15 cellular contexts compared by ENCODE assay signal in the genomic region with DNA sequence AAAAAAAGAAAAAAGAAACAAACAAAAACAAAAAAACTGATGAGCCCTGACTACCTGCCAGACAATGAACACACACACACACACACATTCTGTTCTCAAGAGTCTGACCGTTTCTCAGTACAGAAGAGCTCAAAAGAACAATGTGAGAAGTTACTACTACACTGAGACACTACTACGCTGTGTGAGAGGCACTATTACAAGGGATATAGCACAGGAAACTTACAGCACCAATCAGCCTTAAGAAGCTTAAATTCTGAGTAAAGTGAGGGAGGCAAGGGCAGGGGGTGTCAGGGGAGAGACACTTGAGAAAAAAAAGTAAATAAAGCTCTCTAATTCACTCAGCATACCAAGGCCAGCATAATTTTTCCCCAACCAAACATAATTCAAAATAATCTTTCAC.
"Had no signal": no experiment of that assay in that cellular context is flagged by ENCODE, and none has a peak within 500 bp of the region (broad histone marks: within the 10 kb centered on the region; RNA-seq: fewer than 3 reads in every experiment).

No MANE protein-coding gene starts in this region.

- H3K9ac ChIP-seq: neural progenitor cell had no signal

- H3K27ac Mint-ChIP-seq: activated CD8-positive, alpha-beta memory T cell treated with anti-CD3 and anti-CD28 coated beads, Interleukin-2, amount 10 ng/mL, durations not matched to agents 7 days and 5 days; activated naive CD8-positive, alpha-beta T cell treated with anti-CD3 and anti-CD28 coated beads, Interleukin-2, amount 50 U/mL, for 24 hours; neural progenitor cell had no signal

- H3K27me3 Mint-ChIP-seq: activated CD8-positive, alpha-beta memory T cell treated with anti-CD3 and anti-CD28 coated beads, Interleukin-2, amount 10 ng/mL, durations not matched to agents 7 days and 5 days; activated naive CD8-positive, alpha-beta T cell treated with anti-CD3 and anti-CD28 coated beads, Interleukin-2, amount 50 U/mL, for 24 hours had no signal

- H3K9me3 Mint-ChIP-seq: activated naive CD8-positive, alpha-beta T cell treated with anti-CD3 and anti-CD28 coated beads, Interleukin-2, amount 50 U/mL, for 24 hours had no signal

- DNase-seq: activated CD4-positive, alpha-beta T cell treated with anti-CD3 and anti-CD28 coated beads, Interleukin-2, amount 50 U/mL, for 1 hour; activated CD8-positive, alpha-beta memory T cell treated with anti-CD3 and anti-CD28 coated beads, Interleukin-2, amount 10 ng/mL, durations not matched to agents 7 days and 5 days; activated naive CD4-positive, alpha-beta T cell; activated naive CD8-positive, alpha-beta T cell treated with anti-CD3 and anti-CD28 coated beads, Interleukin-2, amount 50 U/mL, for 24 hours; dorsolateral prefrontal cortex; head of caudate nucleus; ovary; stimulated activated CD4-positive, alpha-beta T cell treated with anti-CD3 and anti-CD28 coated beads, Interleukin-4, amount 100 ng/mL, for 1 hour; stimulated activated CD8-positive, alpha-beta memory T cell treated with anti-CD3 and anti-CD28 coated beads, Interleukin-4, amount 100 ng/mL, for 48 hours; stomach had no signal

- H3K4me3 Mint-ChIP-seq: activated CD8-positive, alpha-beta memory T cell treated with anti-CD3 and anti-CD28 coated beads, Interleukin-2, amount 10 ng/mL, durations not matched to agents 7 days and 5 days; activated naive CD8-positive, alpha-beta T cell treated with anti-CD3 and anti-CD28 coated beads, Interleukin-2, amount 50 U/mL, for 24 hours; neural progenitor cell had no signal

- ATAC-seq: activated CD8-positive, alpha-beta memory T cell treated with anti-CD3 and anti-CD28 coated beads, Interleukin-2, amount 10 ng/mL, durations not matched to agents 7 days and 5 days; activated naive CD8-positive, alpha-beta T cell treated with anti-CD3 and anti-CD28 coated beads, Interleukin-2, amount 50 U/mL, for 24 hours had no signal

- H3K36me3 ChIP-seq: ascending aorta, esophagus muscularis mucosa, neural progenitor cell, ovary, stomach, vagina had no signal

- H3K4me1 ChIP-seq: ascending aorta had no signal

- H3K4me3 ChIP-seq: ascending aorta, dorsolateral prefrontal cortex, esophagus muscularis mucosa, neural progenitor cell, ovary, stomach, vagina had no signal

- H3K27me3 ChIP-seq: ascending aorta, dorsolateral prefrontal cortex, esophagus muscularis mucosa, neural progenitor cell, ovary, stomach, vagina had no signal

- H2AFZ ChIP-seq: neural progenitor cell had no signal

- H3K4me2 ChIP-seq: neural progenitor cell had no signal

- H3K9me3 ChIP-seq: ascending aorta, esophagus muscularis mucosa, ovary, stomach, vagina had no signal

- H3K27ac ChIP-seq: ascending aorta, dorsolateral prefrontal cortex, esophagus muscularis mucosa, neural progenitor cell, ovary, stomach, vagina, VCaP had no signal
